In genomic region chr22:29780220-29780619, GRCh38 we compare ENCODE assay signal across 19 cellular contexts. TPM values are rescaled to one million over a fixed set of nuclear protein-coding genes. Genes with fewer than 3 reads are reported as not detected.
DNase-seq lines count a peak whose midpoint lies in the region; ATAC-seq, FAIRE-seq and TF ChIP-seq lines count a peak whose summit lies in the region.
"Had no signal": no experiment of that assay in that cellular context is flagged by ENCODE, and none has a peak within 500 bp of the region (broad histone marks: within the 10 kb centered on the region; RNA-seq: fewer than 3 reads in every experiment).

No MANE protein-coding gene starts in this region.

- FAIRE-seq in K562 (lab: Jason Lieb, UNC), result no peak
- FAIRE-seq: A204.1 had no signal

- in situ Hi-C loops in K562 (cut with MboI), result no loop called here

- H3K4me2 ChIP-seq in K562 (ENCODE audit: insufficient read depth, low read length) (peak overlapping the region; percentile 56), fibroblast of lung (ENCODE audit: extremely low read depth, insufficient read depth, low read length) (no peak overlapping the region)

- no peak for TF ChIP-seq CTCF in left ventricle myocardium inferior (IDR thresholded peaks at IDR 0.05; ENCODE audit: borderline replicate concordance)
- TF ChIP-seq CTCF in K562 (IDR thresholded peaks at IDR 0.05 in 2 of 3, conservative IDR thresholded peaks at IDR 0.05 in 1 of 3; ENCODE audit: insufficient read depth in 2 of 3, low read depth in 1 of 3, low read length in 3 of 3), result no peak
- TF ChIP-seq CTCF in fibroblast of lung (conservative IDR thresholded peaks at IDR 0.05 in 1 of 2, IDR thresholded peaks at IDR 0.05 in 1 of 2; ENCODE audit: low read depth in 1 of 2, low read length in 2 of 2), result no peak
- TF ChIP-seq CTCF in stomach (IDR thresholded peaks at IDR 0.05), result no peak
- no peak for TF ChIP-seq CTCF in sigmoid colon (IDR thresholded peaks at IDR 0.05)

- no peak overlapping the region for H3K27ac Mint-ChIP-seq in activated T-cell treated with anti-CD3 and anti-CD28 coated beads, Interleukin-2, amount 50 U/mL, for 72 hours

- no peak for ATAC-seq in Right ventricle myocardium inferior
- no peak for ATAC-seq in K562
- ATAC-seq in activated T-cell treated with anti-CD3 and anti-CD28 coated beads, Interleukin-2, amount 50 U/mL, for 72 hours (replicated peaks in 1 of 2), result no peak

- no peaks in the 10 kb centered on the region for H3K9me3 ChIP-seq in left ventricle myocardium inferior (replicated peaks)
- no peaks in the 10 kb centered on the region for H3K9me3 ChIP-seq in K562 (replicated peaks; ENCODE audit: control insufficient read depth, insufficient read depth, low read depth, low read length)
- H3K9me3 ChIP-seq in fibroblast of lung (ENCODE audit: control insufficient read depth, insufficient read depth, low read depth, low read length), result no peaks in the 10 kb centered on the region
- no peaks in the 10 kb centered on the region for H3K9me3 ChIP-seq in stomach
- no peaks in the 10 kb centered on the region for H3K9me3 ChIP-seq in sigmoid colon
- H3K9me3 ChIP-seq: left lung, suprapubic skin, vagina had no signal

- intact Hi-C loops in left ventricle myocardium inferior (cut with micrococcal nuclease), result no loop called here
- intact Hi-C loops in Right ventricle myocardium inferior (cut with DNase I), result no loop called here
- intact Hi-C loops in K562 (cut with micrococcal nuclease), result no loop called here
- intact Hi-C loops in stomach (cut with DNase I; ENCODE audit: low total_unique reads), result no loop called here
- intact Hi-C loops in sigmoid colon (cut with DNase I), result no loop called here

- no peaks in the 10 kb centered on the region for H3K27me3 Mint-ChIP-seq in activated T-cell treated with anti-CD3 and anti-CD28 coated beads, Interleukin-2, amount 50 U/mL, for 72 hours (ENCODE audit: low read depth)

- H3K36me3 Mint-ChIP-seq in activated T-cell treated with anti-CD3 and anti-CD28 coated beads, Interleukin-2, amount 50 U/mL, for 72 hours (ENCODE audit: insufficient read depth in 2 of 2), result no peaks in the 10 kb centered on the region

- BruUV-seq in K562 (replicated peaks; lab: Mats Ljungman, UMichigan), result no TSS peak

- H3K4me3 ChIP-seq in left ventricle myocardium inferior, result no peak overlapping the region
- no peak overlapping the region for H3K4me3 ChIP-seq in K562
- H3K4me3 ChIP-seq in fibroblast of lung (replicated peaks in 1 of 4; ENCODE audit: control extremely low read depth in 1 of 4, insufficient read depth in 1 of 4, low read depth in 3 of 4, low read length in 4 of 4), result no peak overlapping the region
- no peak overlapping the region for H3K4me3 ChIP-seq in stomach
- H3K4me3 ChIP-seq in sigmoid colon, result no peak overlapping the region
- H3K4me3 ChIP-seq: left lung, suprapubic skin, vagina had no signal

- H3K4me1 ChIP-seq in left ventricle myocardium inferior (peaks cover 49% of the 10 kb centered on the region), K562 (replicated peaks in 1 of 2; ENCODE audit: control insufficient read depth in 2 of 2, insufficient read depth in 2 of 2, low read length in 2 of 2) (peaks cover 15 to 20% of the 10 kb centered on the region in 2 experiments), fibroblast of lung (ENCODE audit: control insufficient read depth, extremely low read depth, insufficient read depth, low read length) (peaks cover 37% of the 10 kb centered on the region), stomach (peaks cover 32 to 68% (median 51%) of the 10 kb centered on the region in 4 donors), sigmoid colon (peaks cover 0 to 37% (median 24%) of the 10 kb centered on the region in 4 donors)

- H4K20me1 ChIP-seq in K562 (replicated peaks; ENCODE audit: control insufficient read depth, insufficient read depth, low read length) (no peaks in the 10 kb centered on the region), fibroblast of lung (ENCODE audit: control insufficient read depth, extremely low read depth, insufficient read depth, low read length) (no peaks in the 10 kb centered on the region)

- H3K27ac ChIP-seq in left ventricle myocardium inferior (replicated peaks) (peak overlapping the region; percentile 88), K562 (ENCODE audit: extremely low read depth, low read depth, low read length) (peak overlapping the region; percentile 65; the same call in 1 of the 3 replicates), fibroblast of lung (ENCODE audit: insufficient read depth, low read length) (peak overlapping the region; percentile 97), stomach (peak overlapping the region in 3 of 5 donors; percentile 77 to 87 (median 80)), sigmoid colon (peak overlapping the region in 1 of 4 donors; percentile 45)
- H3K27ac ChIP-seq: HL-60, VCaP had no signal

- POLR2A ChIA-PET in K562 (lab: Yijun Ruan, JAX), result interaction anchor here (1.3 kb wide), 1 partner anchor 28 kb away, joined by 4 read pairs; no protein-coding TSS in a partner anchor

- no peak for TF ChIP-seq RAD21 in K562 (CRISPR knock-in tag; conservative IDR thresholded peaks at IDR 0.05 in 1 of 2, IDR thresholded peaks at IDR 0.05 in 1 of 2)

- H3K9me3 Mint-ChIP-seq in activated T-cell treated with anti-CD3 and anti-CD28 coated beads, Interleukin-2, amount 50 U/mL, for 72 hours, result no peaks in the 10 kb centered on the region

- H3K79me2 ChIP-seq in K562 (ENCODE audit: control insufficient read depth, insufficient read depth, low read length) (no peaks in the 10 kb centered on the region), fibroblast of lung (ENCODE audit: control insufficient read depth, insufficient read depth, low read length) (no peaks in the 10 kb centered on the region)

- H3K9ac ChIP-seq in K562 (ENCODE audit: insufficient read depth in 1 of 2, low read depth in 2 of 2, low read length in 2 of 2) (peak overlapping the region; percentile 13 to 26; a peak in 2 of 4 replicates), fibroblast of lung (ENCODE audit: insufficient read depth, low read length) (no peak overlapping the region)

- no peaks in the 10 kb centered on the region for H3K9me1 ChIP-seq in K562 (ENCODE audit: control insufficient read depth, insufficient read depth, low read length)

- no peaks in the 10 kb centered on the region for H3K4me1 Mint-ChIP-seq in activated T-cell treated with anti-CD3 and anti-CD28 coated beads, Interleukin-2, amount 50 U/mL, for 72 hours (ENCODE audit: low read depth)

- 0 out of 2 replicates have a peak overlapping the region, but pooled peaks have one; percentile 14 for H2AFZ ChIP-seq in K562 (ENCODE audit: low read depth, low read length)
- no peak overlapping the region for H2AFZ ChIP-seq in fibroblast of lung (ENCODE audit: low read length)

- CTCF ChIA-PET in K562 (lab: Yijun Ruan, JAX; ENCODE audit: low intra/inter-chr PET ratio), result no interaction called here

- DNase-seq in left ventricle myocardium inferior, result no peak
- no peak for DNase-seq in Right ventricle myocardium inferior (ENCODE audit: missing footprints)
- no peak for DNase-seq in K562 (ENCODE audit: extremely low read depth in 1 of 4, low spot score in 3 of 4)
- no peak for DNase-seq in fibroblast of lung (ENCODE audit: low read depth in 2 of 2)
- DNase-seq in stomach, result no peak
- DNase-seq in activated gamma-delta T cell treated with Interleukin-2 at 50 U/mL for 16 hours, result no peak
- no peak for DNase-seq in sigmoid colon
- DNase-seq in activated T-cell treated with anti-CD3 and anti-CD28 coated beads, Interleukin-2, amount 50 U/mL, for 72 hours, result no peak
- DNase-seq: activated CD8-positive, alpha-beta memory T cell treated with anti-CD3 and anti-CD28 coated beads, Interleukin-2, amount 50 U/mL, for 4 hours; central memory CD4-positive, alpha-beta T cell; left lung; NCI-H1694 treated with DMSO at 0.1 percent for 48 hours; SIG-M5; T-helper 2 cell had no signal

- TF ChIP-seq POLR2A in K562 (conservative IDR thresholded peaks at IDR 0.05) (no peak), stomach (IDR thresholded peaks at IDR 0.05) (no peak), sigmoid colon (IDR thresholded peaks at IDR 0.05) (no peak)

- H3K27me3 ChIP-seq in left ventricle myocardium inferior (ENCODE audit: low read depth) (no peaks in the 10 kb centered on the region), K562 (ENCODE audit: control insufficient read depth in 2 of 2, insufficient read depth in 2 of 2, low read length in 2 of 2) (no peaks in the 10 kb centered on the region), fibroblast of lung (ENCODE audit: control insufficient read depth, insufficient read depth, low read length) (no peaks in the 10 kb centered on the region), stomach (no peaks in the 10 kb centered on the region), sigmoid colon (no peaks in the 10 kb centered on the region)
- H3K27me3 ChIP-seq: left lung, suprapubic skin, vagina had no signal

- TF ChIP-seq EP300 in K562 (IDR thresholded peaks at IDR 0.05; ENCODE audit: low read length), result no peak
- no peak for TF ChIP-seq EP300 in stomach (IDR thresholded peaks at IDR 0.05)
- no peak for TF ChIP-seq EP300 in sigmoid colon (IDR thresholded peaks at IDR 0.05)

- no peaks in the 10 kb centered on the region for H3K36me3 ChIP-seq in left ventricle myocardium inferior
- H3K36me3 ChIP-seq in K562 (ENCODE audit: control insufficient read depth, insufficient read depth, low read length), result no peaks in the 10 kb centered on the region
- no peaks in the 10 kb centered on the region for H3K36me3 ChIP-seq in fibroblast of lung (ENCODE audit: control insufficient read depth, insufficient read depth, low read length)
- H3K36me3 ChIP-seq in stomach, result no peaks in the 10 kb centered on the region
- no peaks in the 10 kb centered on the region for H3K36me3 ChIP-seq in sigmoid colon
- H3K36me3 ChIP-seq: left lung, suprapubic skin, vagina had no signal

- WGBS in K562 (ENCODE audit: insufficient coverage, low coverage, missing lambda C conversion rate), result 86% methylated on average over 1 of the region's 5 CpGs
- WGBS in stomach, 5 donors, result 92 to 100% (median 92%) methylated on average over 5 of the region's 5 CpGs
- 96 to 97% methylated on average over 5 of the region's 5 CpGs for WGBS in sigmoid colon, 2 donors

- no peak overlapping the region for H3K4me3 Mint-ChIP-seq in activated T-cell treated with anti-CD3 and anti-CD28 coated beads, Interleukin-2, amount 50 U/mL, for 72 hours

RNA-seq across cellular contexts. Expression of gene UQCR10, which starts 13.1 kb away (rescaled TPM):
- 403 TPM for total RNA-seq in left ventricle myocardium inferior
- 381 TPM for total RNA-seq in Right ventricle myocardium inferior
- total RNA-seq in K562 (2011; cell fraction: chromatin; rRNA removed; ENCODE audit: low replicate concordance), result 12.0 and 23.9 TPM in 2 replicates
- 50.0 and 78.2 TPM in 2 replicates for total RNA-seq in K562 (2011; cell fraction: nucleolus; rRNA removed)
- 41.6 and 44.7 TPM in 2 replicates for total RNA-seq in K562 (2011; cell fraction: nucleoplasm; rRNA removed)
- 163 and 185 TPM in 2 replicates for total RNA-seq in K562 (2014; rRNA removed)
- 90.3 and 128 TPM in 2 replicates for total RNA-seq in K562 (2014; rRNA removed; fragmentation: Illumina TruSeq; extraction: Trizol)
- 232 and 248 TPM in 2 replicates for total RNA-seq in K562 (2015; rRNA removed; fragmentation: Illumina TruSeq; extraction: Trizol)
- 149 and 161 TPM in 2 replicates for total RNA-seq in K562 (2021)
- polyA plus RNA-seq in K562 (2011; rRNA removed), result 149 and 226 TPM in 2 replicates
- 237 and 307 TPM in 2 replicates for polyA plus RNA-seq in K562 (2011; cell fraction: cytosol; rRNA removed)
- polyA plus RNA-seq in K562 (2011; cell fraction: nucleus; rRNA removed), result 98.1 and 122 TPM in 2 replicates
- polyA plus RNA-seq in K562 (2012), result 117 and 225 TPM in 2 replicates
- polyA plus RNA-seq in K562 (2014; fragmentation: Illumina TruSeq; extraction: Trizol), result 203 and 231 TPM in 2 replicates
- polyA plus RNA-seq in K562 (2014; fragmentation: Nextera tagmentation; extraction: Ambion mirVana), result 100 to 1,000 TPM; 785 to 903 TPM
- 136 and 159 TPM in 2 replicates for polyA plus RNA-seq in K562 (2014; rRNA removed)
- 52.0 and 72.4 TPM in 2 replicates for polyA minus RNA-seq in K562 (2011; rRNA and poly(A)+ RNA removed)
- 67.5 and 71.5 TPM in 2 replicates for polyA minus RNA-seq in K562 (2011; cell fraction: cytosol; rRNA and poly(A)+ RNA removed)
- 26.8 and 64.8 TPM in 2 replicates for polyA minus RNA-seq in K562 (2011; cell fraction: nucleus; rRNA and poly(A)+ RNA removed)
- 80.4 and 117 TPM in 2 replicates for total RNA-seq in fibroblast of lung
- 112 and 134 TPM in 2 replicates for polyA plus RNA-seq in fibroblast of lung
- 195 and 245 TPM in 2 replicates for polyA plus RNA-seq in fibroblast of lung (2012)
- 75.9 and 99.8 TPM in 2 replicates for polyA minus RNA-seq in fibroblast of lung (ENCODE audit: low replicate concordance)
- 100 to 1,000 TPM in 1 of 5 donors, 10 to 100 TPM in 3, 1 to 10 TPM in 1; 2.0 to 136 (median 49.6) TPM for total RNA-seq in stomach
- 100 to 1,000 TPM; 248 to 307 (median 293) TPM for polyA plus RNA-seq in stomach
- total RNA-seq in sigmoid colon, result 10 to 100 TPM; 37.9 to 84.5 (median 60.0) TPM
- polyA plus RNA-seq in sigmoid colon, result 100 to 1,000 TPM; 241 to 555 (median 462) TPM
- total RNA-seq in activated T-cell treated with anti-CD3 and anti-CD28 coated beads, Interleukin-2, amount 50 U/mL, for 72 hours, result 10 to 100 TPM; 62.4 to 63.4 TPM

RNA-seq across cellular contexts. Expression of gene ZMAT5, which starts 13.4 kb away (rescaled TPM):
- total RNA-seq in left ventricle myocardium inferior, result 20.6 TPM
- total RNA-seq in Right ventricle myocardium inferior, result 21.7 TPM
- 3.0 and 5.9 TPM in 2 replicates for total RNA-seq in K562 (2011; cell fraction: chromatin; rRNA removed; ENCODE audit: low replicate concordance)
- 4.9 and 6.5 TPM in 2 replicates for total RNA-seq in K562 (2011; cell fraction: nucleolus; rRNA removed)
- 5.4 and 7.4 TPM in 2 replicates for total RNA-seq in K562 (2011; cell fraction: nucleoplasm; rRNA removed)
- total RNA-seq in K562 (2014; rRNA removed), result 16.8 and 18.4 TPM in 2 replicates
- 4.9 and 5.8 TPM in 2 replicates for total RNA-seq in K562 (2014; rRNA removed; fragmentation: Illumina TruSeq; extraction: Trizol)
- total RNA-seq in K562 (2015; rRNA removed; fragmentation: Illumina TruSeq; extraction: Trizol), result 11.2 and 11.9 TPM in 2 replicates
- 15.2 and 18.2 TPM in 2 replicates for total RNA-seq in K562 (2021)
- 11.9 and 15.5 TPM in 2 replicates for polyA plus RNA-seq in K562 (2011; rRNA removed)
- polyA plus RNA-seq in K562 (2011; cell fraction: cytosol; rRNA removed), result 19.7 and 37.7 TPM in 2 replicates
- polyA plus RNA-seq in K562 (2011; cell fraction: nucleus; rRNA removed), result 6.1 and 7.3 TPM in 2 replicates
- 14.4 and 25.5 TPM in 2 replicates for polyA plus RNA-seq in K562 (2012)
- 15.3 and 19.2 TPM in 2 replicates for polyA plus RNA-seq in K562 (2014; fragmentation: Illumina TruSeq; extraction: Trizol)
- 10 to 100 TPM in 1 of 2 experiments, 1 to 10 TPM in 1; 2.0 to 10.2 TPM for polyA plus RNA-seq in K562 (2014; fragmentation: Nextera tagmentation; extraction: Ambion mirVana)
- 20.3 and 25.2 TPM in 2 replicates for polyA plus RNA-seq in K562 (2014; rRNA removed)
- polyA minus RNA-seq in K562 (2011; rRNA and poly(A)+ RNA removed), result 2.2 and 4.1 TPM in 2 replicates
- 1.4 and 4.5 TPM in 2 replicates for polyA minus RNA-seq in K562 (2011; cell fraction: cytosol; rRNA and poly(A)+ RNA removed)
- polyA minus RNA-seq in K562 (2011; cell fraction: nucleus; rRNA and poly(A)+ RNA removed), result 1.3 and 2.7 TPM in 2 replicates
- total RNA-seq in fibroblast of lung, result 18.7 and 21.6 TPM in 2 replicates
- 13.4 and 21.0 TPM in 2 replicates for polyA plus RNA-seq in fibroblast of lung
- 24.0 and 32.0 TPM in 2 replicates for polyA plus RNA-seq in fibroblast of lung (2012)
- polyA minus RNA-seq in fibroblast of lung (ENCODE audit: low replicate concordance), result 12.8 and 17.9 TPM in 2 replicates
- 10 to 100 TPM in 2 of 5 donors, 1 to 10 TPM in 2, under 1 TPM in 1; 0.58 to 19.0 (median 5.3) TPM for total RNA-seq in stomach
- polyA plus RNA-seq in stomach, result 10 to 100 TPM; 30.3 to 37.9 (median 37.7) TPM
- 10 to 100 TPM; 24.6 to 33.7 (median 30.4) TPM for total RNA-seq in sigmoid colon
- polyA plus RNA-seq in sigmoid colon, result 10 to 100 TPM; 13.2 to 16.1 (median 15.5) TPM
- 10 to 100 TPM; 29.1 to 34.4 TPM for total RNA-seq in activated T-cell treated with anti-CD3 and anti-CD28 coated beads, Interleukin-2, amount 50 U/mL, for 72 hours

RNA-seq across cellular contexts. Expression of gene ASCC2, which starts 57.9 kb away (rescaled TPM):
- total RNA-seq in left ventricle myocardium inferior (34.7 TPM), Right ventricle myocardium inferior (33.8 TPM), K562 (2014; rRNA removed) (22.9 and 33.0 TPM in 2 replicates), K562 (2014; rRNA removed; fragmentation: Illumina TruSeq; extraction: Trizol) (20.2 and 20.4 TPM in 2 replicates), K562 (2015; rRNA removed; fragmentation: Illumina TruSeq; extraction: Trizol) (26.6 and 27.3 TPM in 2 replicates), K562 (2021) (42.5 and 45.1 TPM in 2 replicates), fibroblast of lung (19.8 and 23.8 TPM in 2 replicates), stomach (100 to 1,000 TPM in 1 of 5 donors, 10 to 100 TPM in 4; 39.7 to 129 (median 80.5) TPM), sigmoid colon (10 to 100 TPM; 15.0 to 37.7 (median 20.5) TPM)
- 87.8 and 154 TPM in 2 replicates for total RNA-seq in K562 (2011; cell fraction: chromatin; rRNA removed; ENCODE audit: low replicate concordance)
- 77.8 and 91.1 TPM in 2 replicates for total RNA-seq in K562 (2011; cell fraction: nucleolus; rRNA removed)
- total RNA-seq in K562 (2011; cell fraction: nucleoplasm; rRNA removed), result 95.8 and 138 TPM in 2 replicates
- polyA plus RNA-seq in K562 (2011; rRNA removed) (26.8 and 34.4 TPM in 2 replicates), K562 (2014; fragmentation: Illumina TruSeq; extraction: Trizol) (46.7 and 47.4 TPM in 2 replicates), K562 (2014; fragmentation: Nextera tagmentation; extraction: Ambion mirVana) (1 to 10 TPM; 4.0 TPM), K562 (2014; rRNA removed) (33.8 and 36.2 TPM in 2 replicates), fibroblast of lung (30.5 and 41.2 TPM in 2 replicates), stomach (10 to 100 TPM; 53.5 to 75.3 (median 59.3) TPM), sigmoid colon (10 to 100 TPM; 47.4 to 51.0 (median 48.0) TPM)
- 26.4 and 36.5 TPM in 2 replicates for polyA plus RNA-seq in K562 (2011; cell fraction: cytosol; rRNA removed)
- polyA plus RNA-seq in K562 (2011; cell fraction: nucleus; rRNA removed), result 47.8 and 75.5 TPM in 2 replicates
- polyA plus RNA-seq in K562 (2012), result 35.6 and 43.4 TPM in 2 replicates
- polyA minus RNA-seq in K562 (2011; rRNA and poly(A)+ RNA removed), result 29.8 and 30.7 TPM in 2 replicates
- 24.3 and 25.7 TPM in 2 replicates for polyA minus RNA-seq in K562 (2011; cell fraction: cytosol; rRNA and poly(A)+ RNA removed)
- 22.9 and 27.5 TPM in 2 replicates for polyA minus RNA-seq in K562 (2011; cell fraction: nucleus; rRNA and poly(A)+ RNA removed)
- polyA plus RNA-seq in fibroblast of lung (2012), result 46.2 and 50.9 TPM in 2 replicates
- polyA minus RNA-seq in fibroblast of lung (ENCODE audit: low replicate concordance), result 92.2 and 187 TPM in 2 replicates
- total RNA-seq in activated T-cell treated with anti-CD3 and anti-CD28 coated beads, Interleukin-2, amount 50 U/mL, for 72 hours, result 10 to 100 TPM; 77.7 to 81.7 TPM
